Comparison of ENCODE assay signal across 9 cellular contexts in the genomic region with DNA sequence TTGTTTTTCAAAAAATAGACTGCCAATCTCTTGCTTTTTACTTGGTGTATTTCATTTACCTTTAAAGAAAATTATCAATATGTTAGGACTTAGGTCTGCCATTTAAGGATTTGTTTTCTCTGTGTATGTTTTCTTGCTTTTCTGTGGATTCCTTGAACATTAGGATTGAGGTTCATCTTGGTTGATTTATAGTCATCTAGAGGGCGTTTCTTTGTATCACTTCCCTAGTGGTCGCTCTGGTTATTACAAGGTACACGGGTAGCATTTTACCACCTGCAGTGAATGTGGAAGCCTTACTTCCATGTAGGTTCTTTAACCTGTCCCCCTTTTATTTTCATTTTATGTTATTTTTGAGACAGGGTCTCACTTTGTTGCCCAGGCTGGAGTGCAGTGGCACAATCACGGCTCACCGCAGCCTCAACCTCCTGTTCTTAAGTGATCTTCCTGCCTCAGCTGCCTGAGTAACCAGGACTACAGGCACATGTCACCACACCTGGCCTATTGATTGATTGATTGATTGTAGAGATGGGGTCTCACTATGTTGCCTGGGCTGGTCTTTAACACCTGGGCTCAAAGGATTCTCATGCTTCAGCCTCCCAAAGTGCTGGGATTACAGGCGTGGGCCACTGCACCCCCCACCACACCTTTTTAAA. TPM values are rescaled to one million over a fixed set of nuclear protein-coding genes. Genes with fewer than 3 reads are reported as not detected.
DNase-seq lines count a peak whose midpoint lies in the region; ATAC-seq and TF ChIP-seq lines count a peak whose summit lies in the region.
"Had no signal": no experiment of that assay in that cellular context is flagged by ENCODE, and none has a peak within 500 bp of the region (broad histone marks: within the 10 kb centered on the region; RNA-seq: fewer than 3 reads in every experiment).

No MANE protein-coding gene starts in this region.

- TF ChIP-seq EP300 in sigmoid colon (IDR thresholded peaks at IDR 0.05), result no peak

- TF ChIP-seq CTCF in AG10803 (conservative IDR thresholded peaks at IDR 0.05; ENCODE audit: low read length) (peak; percentile 42), sigmoid colon (IDR thresholded peaks at IDR 0.05) (peak in 1 of 4 experiments; percentile 25)

- H3K9me3 Mint-ChIP-seq in central memory CD8-positive, alpha-beta T cell, result no peaks in the 10 kb centered on the region
- H3K9me3 Mint-ChIP-seq: IgD-negative memory B cell had no signal

- no peaks in the 10 kb centered on the region for H3K9me3 ChIP-seq in sigmoid colon

- no peaks in the 10 kb centered on the region for H3K4me1 Mint-ChIP-seq in central memory CD8-positive, alpha-beta T cell

- TF ChIP-seq POLR2A in sigmoid colon (IDR thresholded peaks at IDR 0.05), result no peak

- peaks cover 52% of the 10 kb centered on the region for H3K27me3 Mint-ChIP-seq in central memory CD8-positive, alpha-beta T cell

- H3K27me3 ChIP-seq in sigmoid colon, result peaks cover 0 to 15% (median 0%) of the 10 kb centered on the region in 3 donors

- no peaks in the 10 kb centered on the region for H3K36me3 Mint-ChIP-seq in central memory CD8-positive, alpha-beta T cell (ENCODE audit: insufficient read depth)

- 31 to 35% methylated on average over 6 of the region's 6 CpGs for WGBS in sigmoid colon, 2 donors

- H3K36me3 ChIP-seq in sigmoid colon, result no peaks in the 10 kb centered on the region

- H3K4me1 ChIP-seq in sigmoid colon, result no peaks in the 10 kb centered on the region

- intact Hi-C loops in sigmoid colon (cut with DNase I), result no loop called here

- no peak overlapping the region for H3K27ac Mint-ChIP-seq in central memory CD8-positive, alpha-beta T cell (ENCODE audit: low read depth)

- DNase-seq in AG10803 (ENCODE audit: low read depth), result peak; percentile 5
- DNase-seq in GM03348 (ENCODE audit: low spot score), result peak; percentile 45
- DNase-seq in NCI-H226, result peak; percentile 33
- DNase-seq in central memory CD8-positive, alpha-beta T cell (ENCODE audit: low spot score in 2 of 2), result no peak
- peak; percentile 29 for DNase-seq in myocyte (ENCODE audit: low read depth)
- no peak for DNase-seq in sigmoid colon
- no peak for DNase-seq in H4 (ENCODE audit: low spot score)

- no peak overlapping the region for H3K27ac ChIP-seq in sigmoid colon

- H3K4me3 ChIP-seq in AG10803 (ENCODE audit: low read length) (no peak overlapping the region), sigmoid colon (no peak overlapping the region)

- ATAC-seq in central memory CD8-positive, alpha-beta T cell (replicated peaks; ENCODE audit: extremely low read depth, poor library complexity, severe bottlenecking), result peak; percentile 49
- ATAC-seq in HG03378 (IDR thresholded peaks at IDR 0.05; ENCODE audit: unreplicated experiment), result no peak

- no peak overlapping the region for H3K4me3 Mint-ChIP-seq in central memory CD8-positive, alpha-beta T cell

RNA-seq across cellular contexts. Expression of a gene that starts 35.2 kb away (rescaled TPM):
- 14.1 and 16.8 TPM in 2 replicates for total RNA-seq in myocyte
- polyA plus RNA-seq in myocyte (2012), result 14.1 TPM
- 1 to 10 TPM; 6.1 to 9.8 (median 7.5) TPM for total RNA-seq in sigmoid colon
- polyA plus RNA-seq in sigmoid colon, result 10 to 100 TPM in 1 of 3 donors, 1 to 10 TPM in 2; 3.5 to 14.2 (median 8.4) TPM
- total RNA-seq in H4 (2014; rRNA removed; shearing (Covaris generic)), result 16.0 and 18.7 TPM in 2 replicates

Comparison
In these comparisons a context has a peak if more than half of its experiments do, and no peak if none do; other contexts are left out.
1. DNase-seq: peak in AG10803 (single experiment), GM03348 (single experiment), NCI-H226 (single experiment) and myocyte (single experiment); none in central memory CD8-positive, alpha-beta T cell (0 of 2), sigmoid colon (single experiment) and H4 (single experiment).